8 cellular contexts compared by ENCODE assay signal in the genomic region with DNA sequence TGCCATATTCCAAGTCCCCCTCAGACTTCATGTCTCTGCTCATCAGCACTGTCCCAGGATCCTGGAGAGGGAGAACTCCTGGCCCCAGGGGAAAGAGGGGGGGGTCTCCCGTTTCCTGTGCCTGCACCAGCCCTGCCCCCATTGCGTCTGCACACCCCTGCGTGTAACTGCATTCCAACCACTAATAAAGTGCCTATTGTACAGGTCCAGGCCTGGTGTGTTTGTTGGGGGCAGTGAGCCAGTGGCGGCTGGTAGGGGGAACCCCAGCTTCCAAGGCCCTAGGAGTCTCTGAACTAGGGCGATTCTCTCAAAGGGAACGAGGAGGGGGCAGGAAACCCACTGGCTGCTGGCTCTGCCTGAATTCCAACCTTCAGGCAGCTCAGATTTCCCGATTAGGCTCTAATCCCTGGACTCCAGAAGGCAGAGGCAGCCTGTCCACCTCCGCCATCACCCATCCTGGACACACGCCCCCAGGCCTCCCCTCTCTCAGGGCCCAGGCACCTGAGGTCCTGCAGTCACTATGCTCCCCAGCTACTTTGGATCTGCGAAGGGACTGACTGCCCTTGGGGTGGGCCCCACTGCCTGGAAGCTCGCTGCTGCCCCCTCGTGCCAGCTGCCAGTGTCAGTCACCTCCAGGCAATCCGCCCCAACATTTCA. TPM values are rescaled to one million over a fixed set of nuclear protein-coding genes. Genes with fewer than 3 reads are reported as not detected.
A peak's percentile ranks its signal among the peaks of the same experiment; 100 is the strongest.
DNase-seq lines count a peak whose midpoint lies in the region; ATAC-seq and TF ChIP-seq lines count a peak whose summit lies in the region.

No MANE protein-coding gene starts in this region.

- 18% methylated on average over 12 to 13 of the region's 13 CpGs for WGBS in aorta, 2 donors

- H3K36me3 ChIP-seq in aorta (ENCODE audit: control insufficient read depth in 1 of 2, insufficient read depth in 2 of 2, low read length in 1 of 2): no peaks in the 10 kb centered on the region

- DNase-seq in GM12864 (ENCODE audit: low read depth) (no peak), NCI-H1417 treated with DMSO at 0.1 percent for 48 hours (lab: John Stamatoyannopoulos, UW) (peak; percentile 23), T-helper 22 cell (ENCODE audit: low read depth) (peak; percentile 63), amygdala (lab: John Stamatoyannopoulos, UW) (peak in 54 of 56 donors; percentile 7 to 88 (median 66)), left ventricle myocardium superior (peak; percentile 92), retina (peak; percentile 83), aorta (peak; percentile 88 to 96)

- no peaks in the 10 kb centered on the region for H3K9me3 ChIP-seq in aorta (ENCODE audit: control insufficient read depth, low read length)

- no peak overlapping the region for H3K4me3 ChIP-seq in GM12864 (ENCODE audit: low read depth, low read length)
- no peak overlapping the region for H3K4me3 ChIP-seq in aorta (ENCODE audit: low read length in 2 of 2)

- TF ChIP-seq CTCF in GM12864 (IDR thresholded peaks at IDR 0.05; ENCODE audit: low read depth, low read length, missing control alignments): peak; percentile 89

- no peak overlapping the region for H3K27ac ChIP-seq in aorta (ENCODE audit: low read depth in 1 of 2, low read length in 2 of 2)

- H3K4me1 ChIP-seq in aorta (ENCODE audit: control insufficient read depth in 1 of 2, insufficient read depth in 2 of 2, low read length in 2 of 2): peaks cover 0 to 4% of the 10 kb centered on the region in 2 donors

- intact Hi-C loops in left ventricle myocardium superior (cut with micrococcal nuclease) (loop anchor here (2.0 kb wide), 1 partner anchor 64 kb away; no protein-coding TSS in a partner anchor), aorta (cut with DNase I) (loop anchor here (1.0 to 2.0 kb wide), 2 partner anchors 63 to 64 kb away; no protein-coding TSS in a partner anchor)

- ATAC-seq in left ventricle myocardium superior: peak; percentile 89
- ATAC-seq in aorta (ENCODE audit: low FRiP score): peak; percentile 94
- ATAC-seq in HG03135 (IDR thresholded peaks at IDR 0.05; ENCODE audit: unreplicated experiment): no peak

- no peaks in the 10 kb centered on the region for H3K27me3 ChIP-seq in aorta (ENCODE audit: control insufficient read depth in 1 of 2, insufficient read depth in 2 of 2, low read length in 1 of 2)

RNA-seq across cellular contexts. Expression of a gene that starts 9.7 kb away (rescaled TPM):
- total RNA-seq in left ventricle myocardium superior (118 TPM), aorta (100 to 1,000 TPM; 168 to 190 TPM)
- 100 to 1,000 TPM in 1 of 2 donors, 10 to 100 TPM in 1; 40.2 to 111 TPM for polyA plus RNA-seq in aorta

RNA-seq across cellular contexts. Expression of a gene that starts 19.1 kb away (rescaled TPM):
- total RNA-seq in left ventricle myocardium superior (71.8 TPM), aorta (100 to 1,000 TPM; 158 to 176 TPM)
- polyA plus RNA-seq in aorta: 100 to 1,000 TPM in 1 of 2 donors, 10 to 100 TPM in 1; 30.9 to 146 TPM

RNA-seq across cellular contexts. Expression of a gene that starts 56.8 kb away (rescaled TPM):
- 29.1 TPM for total RNA-seq in left ventricle myocardium superior
- 10 to 100 TPM; 25.0 to 31.5 TPM for total RNA-seq in aorta
- polyA plus RNA-seq in aorta: 100 to 1,000 TPM in 1 of 2 donors, 10 to 100 TPM in 1; 54.2 to 243 TPM

RNA-seq across cellular contexts. Expression of a gene that starts 57.4 kb away (rescaled TPM):
- total RNA-seq in left ventricle myocardium superior: not detected
- total RNA-seq in aorta: not detected
- polyA plus RNA-seq in aorta: 10 to 100 TPM in 1 of 2 donors, under 1 TPM in 1; 0.05 to 15.0 TPM
